22 cellular contexts compared by ENCODE assay signal in the genomic region with DNA sequence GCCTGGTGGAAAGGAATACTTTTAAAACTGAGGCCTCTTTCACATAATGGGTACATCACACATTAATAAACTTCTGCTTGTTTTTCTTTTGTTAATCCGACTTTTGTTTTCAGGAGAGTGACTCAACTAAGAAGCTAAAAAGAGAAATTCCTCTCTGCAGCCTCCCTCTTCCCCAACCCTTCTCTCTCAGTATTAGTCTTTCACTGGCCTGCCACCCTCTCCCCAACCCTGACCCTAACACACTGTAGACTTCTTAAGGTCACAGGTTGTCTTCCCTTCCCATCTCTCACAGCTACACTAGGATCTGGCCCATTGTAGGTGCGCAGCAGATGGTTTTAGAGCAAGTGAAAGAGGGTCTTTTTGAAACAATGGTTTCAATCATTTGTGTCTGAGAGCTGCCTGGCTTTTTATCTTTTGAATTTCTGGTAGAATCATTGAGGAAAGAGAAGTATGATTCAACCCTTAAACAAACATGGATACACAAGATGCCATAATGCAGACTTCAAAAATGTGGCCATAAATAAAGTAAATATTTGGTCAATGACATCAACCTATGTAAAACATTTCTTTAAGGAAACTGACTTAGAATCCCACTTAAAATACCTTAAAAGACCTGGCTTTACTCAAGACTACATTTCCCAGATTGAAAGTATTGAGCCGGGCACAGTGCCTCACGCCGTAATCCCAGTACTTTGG. TPM values are rescaled to one million over a fixed set of nuclear protein-coding genes. Genes with fewer than 3 reads are reported as not detected.
DNase-seq lines count a peak whose midpoint lies in the region; ATAC-seq, FAIRE-seq and TF ChIP-seq lines count a peak whose summit lies in the region.
"Had no signal": no experiment of that assay in that cellular context is flagged by ENCODE, and none has a peak within 500 bp of the region (broad histone marks: within the 10 kb centered on the region; RNA-seq: fewer than 3 reads in every experiment).

No MANE protein-coding gene starts in this region.

- FAIRE-seq in HTR-8/SVneo (lab: Jason Lieb, UNC) (peak; percentile 54), bronchial epithelial cell (lab: Jason Lieb, UNC) (no peak)

- no peaks in the 10 kb centered on the region for H3K9me3 Mint-ChIP-seq in neural progenitor cell
- H3K9me3 Mint-ChIP-seq: CD14-positive monocyte; naive thymus-derived CD4-positive, alpha-beta T cell had no signal

- no peak overlapping the region for H3K4me2 ChIP-seq in neural progenitor cell

- TF ChIP-seq CTCF in bronchial epithelial cell (IDR thresholded peaks at IDR 0.05; ENCODE audit: insufficient read depth, low read length, severe bottlenecking) = no peak
- no peak for TF ChIP-seq CTCF in neural progenitor cell (IDR thresholded peaks at IDR 0.05)

- no peak overlapping the region for H2AFZ ChIP-seq in neural progenitor cell (replicated peaks)

- no peaks in the 10 kb centered on the region for H3K27me3 ChIP-seq in bronchial epithelial cell (ENCODE audit: control insufficient read depth, insufficient read depth, low read length)
- H3K27me3 ChIP-seq in neural progenitor cell = no peaks in the 10 kb centered on the region
- H3K27me3 ChIP-seq: gastrocnemius medialis had no signal

- no peaks in the 10 kb centered on the region for H3K9me3 ChIP-seq in neural progenitor cell (ENCODE audit: low read depth)
- H3K9me3 ChIP-seq: gastrocnemius medialis, lower lobe of right lung, prostate gland, tibial artery had no signal

- peaks cover 2% of the 10 kb centered on the region for H3K4me1 Mint-ChIP-seq in neural progenitor cell
- H3K4me1 Mint-ChIP-seq: CD14-positive monocyte; naive thymus-derived CD4-positive, alpha-beta T cell had no signal

- no peaks in the 10 kb centered on the region for H4K20me1 ChIP-seq in neural progenitor cell (ENCODE audit: low read depth)

- H3K4me3 ChIP-seq in bronchial epithelial cell (ENCODE audit: low read depth, low read length) (no peak overlapping the region), neural progenitor cell (no peak overlapping the region)
- H3K4me3 ChIP-seq: gastrocnemius medialis, lower lobe of right lung, prostate gland, tibial artery had no signal

- H3K36me3 ChIP-seq in bronchial epithelial cell (ENCODE audit: control insufficient read depth, insufficient read depth, low read length) (no peaks in the 10 kb centered on the region), neural progenitor cell (no peaks in the 10 kb centered on the region)
- H3K36me3 ChIP-seq: gastrocnemius medialis, lower lobe of right lung, prostate gland, tibial artery, WERI-Rb-1 had no signal

- H3K9ac ChIP-seq in neural progenitor cell = no peak overlapping the region

- no peaks in the 10 kb centered on the region for H3K79me2 ChIP-seq in neural progenitor cell (ENCODE audit: low read depth)

- peaks cover 7% of the 10 kb centered on the region for H3K27me3 Mint-ChIP-seq in neural progenitor cell (ENCODE audit: insufficient read depth, low read depth)

- no peak overlapping the region for H3K27ac ChIP-seq in neural progenitor cell
- H3K27ac ChIP-seq: 22Rv1, gastrocnemius medialis, lower lobe of right lung, prostate gland, tibial artery, WERI-Rb-1 had no signal

- H3F3A ChIP-seq in neural progenitor cell (ENCODE audit: low read depth) = no peaks in the 10 kb centered on the region

- DNase-seq in A172 (ENCODE audit: low spot score) = peak; percentile 58
- peak; percentile 39 for DNase-seq in HTR-8/SVneo (ENCODE audit: insufficient read length, low spot score)
- peak; percentile 82 for DNase-seq in bronchial epithelial cell (ENCODE audit: low read depth)
- DNase-seq in iris pigment epithelial cell (ENCODE audit: low read depth) = peak; percentile 51
- no peak for DNase-seq in neural progenitor cell (ENCODE audit: low spot score)
- DNase-seq in effector CD8-positive, alpha-beta T cell (lab: John Stamatoyannopoulos, UW) = no peak
- DNase-seq: activated CD4-positive, alpha-beta T cell treated with anti-CD3 and anti-CD28 coated beads, Interleukin-2, amount 50 U/mL, for 48 hours; activated T-cell treated with anti-CD3 and anti-CD28 coated beads, Interleukin-2, amount 50 U/mL, for 48 hours; gastrocnemius medialis; lower lobe of right lung; naive thymus-derived CD4-positive, alpha-beta T cell; NCI-H187 treated with DMSO at 0.1 percent for 48 hours; NCI-H446 treated with DMSO at 0.1 percent for 48 hours; tibial artery; WERI-Rb-1 had no signal

- ATAC-seq in GM21717 (IDR thresholded peaks at IDR 0.05; ENCODE audit: unreplicated experiment) (no peak), GM21619 (IDR thresholded peaks at IDR 0.05; ENCODE audit: unreplicated experiment) (no peak)
- ATAC-seq: gastrocnemius medialis; lower lobe of right lung; naive thymus-derived CD4-positive, alpha-beta T cell had no signal

- H3K27ac Mint-ChIP-seq in neural progenitor cell = no peak overlapping the region
- H3K27ac Mint-ChIP-seq: activated naive CD8-positive, alpha-beta T cell; CD14-positive monocyte; naive thymus-derived CD4-positive, alpha-beta T cell had no signal

- no peak overlapping the region for H3K4me3 Mint-ChIP-seq in neural progenitor cell
- H3K4me3 Mint-ChIP-seq: activated naive CD8-positive, alpha-beta T cell; CD14-positive monocyte; naive thymus-derived CD4-positive, alpha-beta T cell had no signal

- no peaks in the 10 kb centered on the region for H3K36me3 Mint-ChIP-seq in neural progenitor cell
- H3K36me3 Mint-ChIP-seq: activated naive CD8-positive, alpha-beta T cell; CD14-positive monocyte; naive thymus-derived CD4-positive, alpha-beta T cell had no signal

- no peaks in the 10 kb centered on the region for H3K4me1 ChIP-seq in neural progenitor cell
- H3K4me1 ChIP-seq: gastrocnemius medialis, lower lobe of right lung, prostate gland, tibial artery had no signal

RNA-seq across cellular contexts. Expression of gene FFAR4, which starts 17.9 kb away (rescaled TPM):
- not detected in 2 replicates for total RNA-seq in A172 (2014; rRNA removed; shearing (Covaris generic))
- total RNA-seq in bronchial epithelial cell = not detected in 2 replicates
- total RNA-seq in neural progenitor cell (ENCODE audit: low replicate concordance) = 0.04 and 0.06 TPM in 2 replicates
- total RNA-seq: naive thymus-derived CD4-positive, alpha-beta T cell; T-helper 1 cell treated with Interleukin-12 subunit alpha and Interleukin-12 subunit beta and Interleukin-4 antibody, amounts not matched to agents 30 ng/mL and 1 ng/mL, for 36 hours had no signal

RNA-seq across cellular contexts. Expression of gene CEP55, which starts 52.1 kb away (rescaled TPM):
- total RNA-seq in A172 (2014; rRNA removed; shearing (Covaris generic)) = 193 and 250 TPM in 2 replicates
- total RNA-seq in bronchial epithelial cell = 0.53 and 2.0 TPM in 2 replicates
- total RNA-seq in neural progenitor cell (ENCODE audit: low replicate concordance) = 36.8 and 57.7 TPM in 2 replicates

RNA-seq across cellular contexts. Expression of gene RBP4, which starts 52.5 kb away (rescaled TPM):
- total RNA-seq in A172 (2014; rRNA removed; shearing (Covaris generic)) = not detected in 2 replicates
- total RNA-seq in bronchial epithelial cell (not detected in 2 replicates), neural progenitor cell (ENCODE audit: low replicate concordance) (0.28 TPM in 1 of 2 replicates, not detected in the other)
- total RNA-seq: naive thymus-derived CD4-positive, alpha-beta T cell; T-helper 1 cell treated with Interleukin-12 subunit alpha and Interleukin-12 subunit beta and Interleukin-4 antibody, amounts not matched to agents 30 ng/mL and 1 ng/mL, for 36 hours had no signal

Comparison
In these comparisons a context has a peak if more than half of its experiments do, and no peak if none do; other contexts are left out.
1. DNase-seq: peak in A172 (single experiment), HTR-8/SVneo (single experiment), bronchial epithelial cell (single experiment) and iris pigment epithelial cell (single experiment); none in neural progenitor cell (single experiment) and effector CD8-positive, alpha-beta T cell (single experiment).
2. RNA of gene CEP55, which starts 52.1 kb away (total RNA-seq): 193 to 250 TPM in A172 and 36.8 to 57.7 TPM in neural progenitor cell; 0.53 to 2.0 TPM in bronchial epithelial cell; every median in the first group is over 10 times any median in the second.